26 cellular contexts compared by ENCODE assay signal in the genomic region with DNA sequence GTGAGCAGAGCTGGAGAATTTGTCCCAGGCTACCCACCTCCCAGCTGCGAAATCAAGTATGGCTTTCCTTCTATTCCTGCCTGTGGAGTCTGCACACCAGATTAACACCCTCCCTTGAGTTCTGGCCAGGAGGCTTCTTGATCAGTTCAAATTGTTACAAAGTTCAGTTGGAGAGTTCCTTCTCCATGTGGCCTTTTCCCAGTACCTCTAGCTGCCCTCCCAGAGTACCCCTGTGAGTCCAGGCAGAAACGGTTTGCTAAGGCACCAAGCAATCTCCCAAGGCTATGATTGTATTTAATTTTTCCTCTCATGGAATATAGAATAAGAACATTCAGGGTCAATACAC.
"Had no signal": no experiment of that assay in that cellular context is flagged by ENCODE, and none has a peak within 500 bp of the region (broad histone marks: within the 10 kb centered on the region; RNA-seq: fewer than 3 reads in every experiment).

No MANE protein-coding gene starts in this region.

- H3K4me3 ChIP-seq: adrenal gland, ascending aorta, colonic mucosa, dorsolateral prefrontal cortex, esophagus squamous epithelium, gastrocnemius medialis, tibial artery had no signal

- H3K9me3 ChIP-seq: adrenal gland, ascending aorta, colonic mucosa, esophagus squamous epithelium, gastrocnemius medialis, tibial artery had no signal

- DNase-seq: activated CD4-positive, alpha-beta T cell treated with anti-CD3 and anti-CD28 coated beads, Interleukin-2, amount 50 U/mL, for 4 hours; activated CD8-positive, alpha-beta memory T cell treated with anti-CD3 and anti-CD28 coated beads for 24 hours; activated CD8-positive, alpha-beta memory T cell treated with anti-CD3 and anti-CD28 coated beads, Interleukin-2, amount 50 U/mL, for 4 hours; activated naive CD4-positive, alpha-beta T cell; activated T-cell treated with anti-CD3 and anti-CD28 coated beads, Interleukin-2, amount 50 U/mL, for 24 hours; adrenal gland; colonic mucosa; dorsolateral prefrontal cortex; effector memory CD8-positive, alpha-beta T cell; esophagus squamous epithelium; gastrocnemius medialis; hypothalamus; left ventricle myocardium superior; midbrain; natural killer cell; stimulated activated CD4-positive, alpha-beta T cell treated with anti-CD3 and anti-CD28 coated beads, Interleukin-12 subunit alpha, Interleukin-12 subunit beta, amount 100 ng/mL, for 4 hours; stimulated activated CD4-positive, alpha-beta T cell treated with anti-CD3 and anti-CD28 coated beads, Interleukin-4, amount 100 ng/mL, for 4 hours; substantia nigra; T-helper 9 cell; tibial artery had no signal

- H3K27me3 ChIP-seq: adrenal gland, ascending aorta, colonic mucosa, dorsolateral prefrontal cortex, esophagus squamous epithelium, gastrocnemius medialis, tibial artery had no signal

- H3K4me1 ChIP-seq: ascending aorta, colonic mucosa, gastrocnemius medialis, parathyroid adenoma, tibial artery had no signal

- H3K36me3 Mint-ChIP-seq: activated naive CD8-positive, alpha-beta T cell; natural killer cell had no signal

- H3K4me3 Mint-ChIP-seq: activated naive CD8-positive, alpha-beta T cell; activated T-cell treated with anti-CD3 and anti-CD28 coated beads, Interleukin-2, amount 50 U/mL, for 24 hours; activated T-helper 17 cell treated with anti-CD3 and anti-CD28 coated beads, Interleukin-2, amount 50 U/mL, for 72 hours; effector memory CD8-positive, alpha-beta T cell; natural killer cell; stimulated activated naive CD8-positive, alpha-beta T cell treated with anti-CD3 and anti-CD28 coated beads, Interleukin-15, Interleukin-2, amounts not matched to agents 100 ng/mL and 50 ng/mL, for 24 hours had no signal

- H3K9ac ChIP-seq: parathyroid adenoma had no signal

- H3K27ac ChIP-seq: adrenal gland, ascending aorta, colonic mucosa, dorsolateral prefrontal cortex, gastrocnemius medialis, parathyroid adenoma, tibial artery had no signal

- ATAC-seq: activated T-helper 17 cell treated with anti-CD3 and anti-CD28 coated beads, Interleukin-2, amount 50 U/mL, for 72 hours; effector memory CD8-positive, alpha-beta T cell; gastrocnemius medialis; left ventricle myocardium superior; natural killer cell; right cardiac atrium had no signal

- H3K36me3 ChIP-seq: adrenal gland, ascending aorta, colonic mucosa, esophagus squamous epithelium, gastrocnemius medialis, tibial artery had no signal

- H3K4me1 Mint-ChIP-seq: activated T-helper 17 cell treated with anti-CD3 and anti-CD28 coated beads, Interleukin-2, amount 50 U/mL, for 72 hours; natural killer cell had no signal

- H2AFZ ChIP-seq: parathyroid adenoma had no signal

- H3K27ac Mint-ChIP-seq: activated naive CD8-positive, alpha-beta T cell; activated T-cell treated with anti-CD3 and anti-CD28 coated beads, Interleukin-2, amount 50 U/mL, for 24 hours; activated T-helper 17 cell treated with anti-CD3 and anti-CD28 coated beads, Interleukin-2, amount 50 U/mL, for 72 hours; effector memory CD8-positive, alpha-beta T cell; natural killer cell; stimulated activated naive CD8-positive, alpha-beta T cell treated with anti-CD3 and anti-CD28 coated beads, Interleukin-15, Interleukin-2, amounts not matched to agents 100 ng/mL and 50 ng/mL, for 24 hours had no signal

- H3K9me3 Mint-ChIP-seq: activated T-cell treated with anti-CD3 and anti-CD28 coated beads, Interleukin-2, amount 50 U/mL, for 24 hours; activated T-helper 17 cell treated with anti-CD3 and anti-CD28 coated beads, Interleukin-2, amount 50 U/mL, for 72 hours; effector memory CD8-positive, alpha-beta T cell; natural killer cell; stimulated activated naive CD8-positive, alpha-beta T cell treated with anti-CD3 and anti-CD28 coated beads, Interleukin-15, Interleukin-2, amounts not matched to agents 100 ng/mL and 50 ng/mL, for 24 hours had no signal
